ENCODE assay signal across 22 cellular contexts in genomic region chr17:5181509-5182305, GRCh38.
A peak's percentile ranks its signal among the peaks of the same experiment; 100 is the strongest.
DNase-seq lines count a peak whose midpoint lies in the region; ATAC-seq lines count a peak whose summit lies in the region.
"Had no signal": no experiment of that assay in that cellular context is flagged by ENCODE, and none has a peak within 500 bp of the region (broad histone marks: within the 10 kb centered on the region; RNA-seq: fewer than 3 reads in every experiment).

No MANE protein-coding gene starts in this region.

- H3K4me3 ChIP-seq in iPS-20b (ENCODE audit: low read length): peak overlapping the region; percentile 47
- H3K4me3 ChIP-seq: lung, prostate gland, stomach had no signal

- H3K9me3 Mint-ChIP-seq in stimulated activated naive B cell treated with anti-CD40 and anti-IgM and Interleukin-4, amounts not matched to agents 10 μg/mL and 1 μg/mL and 100 μg/mL, for 72 hours: peaks cover 28 to 29% of the 10 kb centered on the region in 2 donors

- no peaks in the 10 kb centered on the region for H3K27me3 ChIP-seq in iPS-20b (ENCODE audit: insufficient read depth, low read length)
- H3K27me3 ChIP-seq: stomach had no signal

- H3K27ac ChIP-seq in iPS-20b (ENCODE audit: low read length): no peak overlapping the region
- H3K27ac ChIP-seq: C4-2B, prostate gland, stomach had no signal

- H3K36me3 Mint-ChIP-seq in stimulated activated naive B cell treated with anti-CD40 and anti-IgM and Interleukin-4, amounts not matched to agents 10 μg/mL and 1 μg/mL and 100 μg/mL, for 72 hours: peaks cover 60 to 79% of the 10 kb centered on the region in 2 donors

- peaks cover 46% of the 10 kb centered on the region for H3K36me3 ChIP-seq in iPS-20b (ENCODE audit: insufficient read depth, low read depth, low read length)
- H3K36me3 ChIP-seq: prostate gland had no signal

- DNase-seq in NCI-H82 (lab: John Stamatoyannopoulos, UW) (peak; percentile 28), NCI-H82 treated with DMSO at 0.1 percent for 48 hours (lab: John Stamatoyannopoulos, UW; ENCODE audit: unreplicated experiment) (no peak), OCI-M1 (lab: John Stamatoyannopoulos, UW) (peak; percentile 36)
- DNase-seq in stimulated activated naive B cell treated with anti-CD40 and anti-IgM and Interleukin-4, amounts not matched to agents 10 μg/mL and 1 μg/mL and 100 μg/mL, for 72 hours: no peak
- DNase-seq: activated naive CD4-positive, alpha-beta T cell; cerebellar nuclear complex; head of caudate nucleus; IMR-90; NCI-H2029 treated with DMSO at 0.1 percent for 48 hours; NCI-H510A treated with DMSO at 0.1 percent for 48 hours; SHP77; small intestine; stimulated activated CD4-positive, alpha-beta T cell treated with anti-CD3 and anti-CD28 coated beads, Interleukin-2, amount 100 ng/mL, for 48 hours; stomach had no signal

- no peaks in the 10 kb centered on the region for H3K27me3 Mint-ChIP-seq in stimulated activated naive B cell treated with anti-CD40 and anti-IgM and Interleukin-4, amounts not matched to agents 10 μg/mL and 1 μg/mL and 100 μg/mL, for 72 hours

- no peak for ATAC-seq in stimulated activated naive B cell treated with anti-CD40 and anti-IgM and Interleukin-4, amounts not matched to agents 10 μg/mL and 1 μg/mL and 100 μg/mL, for 72 hours (replicated peaks)
- no peak for ATAC-seq in HG03196 (IDR thresholded peaks at IDR 0.05; ENCODE audit: unreplicated experiment)
- ATAC-seq in GM18520 (IDR thresholded peaks at IDR 0.05; ENCODE audit: unreplicated experiment): no peak
- no peak for ATAC-seq in GM19035 (IDR thresholded peaks at IDR 0.05; ENCODE audit: unreplicated experiment)

- H3K4me1 ChIP-seq in iPS-20b (ENCODE audit: insufficient read depth, low read length): no peaks in the 10 kb centered on the region
- H3K4me1 ChIP-seq: prostate gland, stomach had no signal

- H3K4me3 Mint-ChIP-seq in stimulated activated naive B cell treated with anti-CD40 and anti-IgM and Interleukin-4, amounts not matched to agents 10 μg/mL and 1 μg/mL and 100 μg/mL, for 72 hours: peak overlapping the region in 1 of 2 donors; percentile 13
- H3K4me3 Mint-ChIP-seq: nephron had no signal

- peaks cover 98% of the 10 kb centered on the region for H3K9me3 ChIP-seq in iPS-20b (ENCODE audit: insufficient read depth, low read depth, low read length)

- H3K9ac ChIP-seq in iPS-20b (ENCODE audit: low read depth, low read length): no peak overlapping the region

- H3K27ac Mint-ChIP-seq in stimulated activated naive B cell treated with anti-CD40 and anti-IgM and Interleukin-4, amounts not matched to agents 10 μg/mL and 1 μg/mL and 100 μg/mL, for 72 hours: peak overlapping the region; percentile 72
- H3K27ac Mint-ChIP-seq: nephron had no signal

- H3K4me1 Mint-ChIP-seq in stimulated activated naive B cell treated with anti-CD40 and anti-IgM and Interleukin-4, amounts not matched to agents 10 μg/mL and 1 μg/mL and 100 μg/mL, for 72 hours: peaks cover under 1 to 3% of the 10 kb centered on the region in 2 donors
- H3K4me1 Mint-ChIP-seq: nephron had no signal

Comparison
In these comparisons a context has a peak if more than half of its experiments do, and no peak if none do; other contexts are left out.
1. DNase-seq: peak in NCI-H82 (single experiment) and OCI-M1 (single experiment); none in NCI-H82 treated with DMSO at 0.1 percent for 48 hours (single experiment) and stimulated activated naive B cell treated with anti-CD40 and anti-IgM and Interleukin-4, amounts not matched to agents 10 μg/mL and 1 μg/mL and 100 μg/mL, for 72 hours (single experiment).